In genomic region chrX:78754917-78755316, GRCh38 we compare ENCODE assay signal across 14 cellular contexts. TPM values are rescaled to one million over a fixed set of nuclear protein-coding genes. Genes with fewer than 3 reads are reported as not detected.
DNase-seq lines count a peak whose midpoint lies in the region; ATAC-seq, FAIRE-seq and TF ChIP-seq lines count a peak whose summit lies in the region.
"Had no signal": no experiment of that assay in that cellular context is flagged by ENCODE, and none has a peak within 500 bp of the region (broad histone marks: within the 10 kb centered on the region; RNA-seq: fewer than 3 reads in every experiment).

No MANE protein-coding gene starts in this region.

- H3K9me3 ChIP-seq in OCI-LY3 (ENCODE audit: insufficient read depth, low read length) (no peaks in the 10 kb centered on the region), right lobe of liver (no peaks in the 10 kb centered on the region)
- H3K9me3 ChIP-seq: prostate gland had no signal

- in situ Hi-C loops in brain microvascular endothelial cell (cut with HindIII; ENCODE audit: low pct_ligation_motif_present, low sequenced_read_pairs), result no loop called here

- H2AFZ ChIP-seq in OCI-LY3 (ENCODE audit: low read depth, low read length), result peak overlapping the region; percentile 86

- H3K36me3 Mint-ChIP-seq in activated CD4-positive, alpha-beta T cell treated with anti-CD3 and anti-CD28 coated beads, Interleukin-2, amount 10 ng/mL, durations not matched to agents 7 days and 5 days (ENCODE audit: low read depth), result no peaks in the 10 kb centered on the region
- H3K36me3 Mint-ChIP-seq: CD14-positive monocyte, immature natural killer cell had no signal

- no peaks in the 10 kb centered on the region for H4K20me1 ChIP-seq in OCI-LY3 (ENCODE audit: insufficient read depth, low read length)

- TF ChIP-seq CTCF in GM20000 (IDR thresholded peaks at IDR 0.05; ENCODE audit: extremely low read depth, missing control alignments) (no peak), OCI-LY3 (IDR thresholded peaks at IDR 0.05; ENCODE audit: low read depth, low read length) (peak; percentile 58), brain microvascular endothelial cell (IDR thresholded peaks at IDR 0.05; ENCODE audit: low read depth, low read length, missing control alignments) (no peak), right lobe of liver (IDR thresholded peaks at IDR 0.05) (no peak)

- no peak for DNase-seq in GM12892 (ENCODE audit: insufficient read length)
- DNase-seq in GM20000 (ENCODE audit: low spot score), result peak; percentile 31
- DNase-seq in activated CD4-positive, alpha-beta T cell treated with anti-CD3 and anti-CD28 coated beads, Interleukin-2, amount 10 ng/mL, durations not matched to agents 7 days and 5 days, result no peak
- DNase-seq in brain microvascular endothelial cell, result no peak
- no peak for DNase-seq in right lobe of liver
- no peak for DNase-seq in NCI-H1092 (lab: John Stamatoyannopoulos, UW)
- DNase-seq: activated gamma-delta T cell treated with Interleukin-2 at 50 U/mL for 16 hours, dorsolateral prefrontal cortex, immature natural killer cell had no signal

- H3K4me3 Mint-ChIP-seq in activated CD4-positive, alpha-beta T cell treated with anti-CD3 and anti-CD28 coated beads, Interleukin-2, amount 10 ng/mL, durations not matched to agents 7 days and 5 days, result no peak overlapping the region
- H3K4me3 Mint-ChIP-seq: immature natural killer cell had no signal

- 63% methylated on average over 5 of the region's 5 CpGs for WGBS in right lobe of liver (ENCODE audit: insufficient coverage, low coverage, low lambda C conversion rate, missing lambda C conversion rate)

- TF ChIP-seq POLR2A in GM12892 (IDR thresholded peaks at IDR 0.05; ENCODE audit: low read depth, low read length) (no peak), right lobe of liver (IDR thresholded peaks at IDR 0.05) (no peak)

- H3K4me1 ChIP-seq in OCI-LY3 (ENCODE audit: low read length), result peaks cover 28% of the 10 kb centered on the region
- no peaks in the 10 kb centered on the region for H3K4me1 ChIP-seq in right lobe of liver
- H3K4me1 ChIP-seq: prostate gland had no signal

- no peaks in the 10 kb centered on the region for H3K27me3 Mint-ChIP-seq in activated CD4-positive, alpha-beta T cell treated with anti-CD3 and anti-CD28 coated beads, Interleukin-2, amount 10 ng/mL, durations not matched to agents 7 days and 5 days

- H3K4me3 ChIP-seq in OCI-LY3 (ENCODE audit: low read length), result peak overlapping the region; percentile 62
- no peak overlapping the region for H3K4me3 ChIP-seq in brain microvascular endothelial cell (ENCODE audit: low read depth, low read length)
- no peak overlapping the region for H3K4me3 ChIP-seq in right lobe of liver
- H3K4me3 ChIP-seq: dorsolateral prefrontal cortex, prostate gland had no signal

- peak; percentile 92 for FAIRE-seq in GM12892 (lab: Jason Lieb, UNC)
- FAIRE-seq: TTC549 had no signal

- intact Hi-C loops in right lobe of liver (cut with DNase I), result no loop called here

- POLR2A ChIA-PET in activated CD4-positive, alpha-beta T cell treated with anti-CD3 and anti-CD28 coated beads, Interleukin-2, amount 10 ng/mL, durations not matched to agents 7 days and 5 days (lab: Charles Lee), result no interaction called here

- H3K4me1 Mint-ChIP-seq in activated CD4-positive, alpha-beta T cell treated with anti-CD3 and anti-CD28 coated beads, Interleukin-2, amount 10 ng/mL, durations not matched to agents 7 days and 5 days, result no peaks in the 10 kb centered on the region
- H3K4me1 Mint-ChIP-seq: immature natural killer cell had no signal

- H3K27ac ChIP-seq in OCI-LY3 (ENCODE audit: low read length) (peak overlapping the region; percentile 42), brain microvascular endothelial cell (no peak overlapping the region), right lobe of liver (no peak overlapping the region)
- H3K27ac ChIP-seq: dorsolateral prefrontal cortex, prostate gland had no signal

- no peaks in the 10 kb centered on the region for H3K9me3 Mint-ChIP-seq in activated CD4-positive, alpha-beta T cell treated with anti-CD3 and anti-CD28 coated beads, Interleukin-2, amount 10 ng/mL, durations not matched to agents 7 days and 5 days
- H3K9me3 Mint-ChIP-seq: immature natural killer cell had no signal

- H3K36me3 ChIP-seq in OCI-LY3 (replicated peaks; ENCODE audit: low read depth, low read length), result no peaks in the 10 kb centered on the region
- H3K36me3 ChIP-seq in brain microvascular endothelial cell (replicated peaks), result no peaks in the 10 kb centered on the region
- no peaks in the 10 kb centered on the region for H3K36me3 ChIP-seq in right lobe of liver
- H3K36me3 ChIP-seq: prostate gland had no signal

- H3K27me3 ChIP-seq in OCI-LY3 (ENCODE audit: low read depth, low read length) (no peaks in the 10 kb centered on the region), brain microvascular endothelial cell (replicated peaks) (no peaks in the 10 kb centered on the region), right lobe of liver (peaks cover 0 to 10% of the 10 kb centered on the region in 2 donors)

- H3K9ac ChIP-seq in OCI-LY3 (ENCODE audit: low read length), result peak overlapping the region; percentile 42

- no peak overlapping the region for H3K27ac Mint-ChIP-seq in activated CD4-positive, alpha-beta T cell treated with anti-CD3 and anti-CD28 coated beads, Interleukin-2, amount 10 ng/mL, durations not matched to agents 7 days and 5 days
- H3K27ac Mint-ChIP-seq: immature natural killer cell had no signal

- ATAC-seq in HG03095 (IDR thresholded peaks at IDR 0.05; ENCODE audit: unreplicated experiment) (peak; percentile 89), right lobe of liver (no peak)

- H3K4me2 ChIP-seq in OCI-LY3 (ENCODE audit: low read length), result peak overlapping the region; percentile 97

- CTCF ChIA-PET in activated CD4-positive, alpha-beta T cell treated with anti-CD3 and anti-CD28 coated beads, Interleukin-2, amount 10 ng/mL, durations not matched to agents 7 days and 5 days (lab: Charles Lee), result no interaction called here

- no peaks in the 10 kb centered on the region for H3K79me2 ChIP-seq in OCI-LY3 (ENCODE audit: low read length)

RNA-seq across cellular contexts. Expression of gene LPAR4, which starts 7.4 kb away (rescaled TPM):
- polyA plus RNA-seq in GM12892 (2012; ENCODE audit: missing spikeins), result not detected
- total RNA-seq in activated CD4-positive, alpha-beta T cell treated with anti-CD3 and anti-CD28 coated beads, Interleukin-2, amount 10 ng/mL, durations not matched to agents 7 days and 5 days, result not detected
- not detected for total RNA-seq in right lobe of liver
- polyA plus RNA-seq: CD14-positive monocyte, immature natural killer cell had no signal
